In genomic region chr7:35702541-35702940, GRCh38 we compare ENCODE assay signal across 22 cellular contexts.
"Had no signal": no experiment of that assay in that cellular context is flagged by ENCODE, and none has a peak within 500 bp of the region (broad histone marks: within the 10 kb centered on the region; RNA-seq: fewer than 3 reads in every experiment).

No MANE protein-coding gene starts in this region.

- ATAC-seq: activated CD4-positive, alpha-beta T cell treated with anti-CD3 and anti-CD28 coated beads for 36 hours; gastroesophageal sphincter; left colon; naive thymus-derived CD4-positive, alpha-beta T cell; stimulated activated naive B cell treated with anti-CD40 and anti-IgM and Interleukin-4, amounts not matched to agents 10 μg/mL and 1 μg/mL and 100 μg/mL, for 72 hours had no signal

- H3K27me3 ChIP-seq: gastroesophageal sphincter, hepatocyte, ovary, stomach, tibial artery had no signal

- FAIRE-seq: colon, endometrium, kidney had no signal

- H3K4me3 ChIP-seq: gastroesophageal sphincter, hepatocyte, ovary, smooth muscle cell, stomach, tibial artery had no signal

- H3K4me1 ChIP-seq: gastroesophageal sphincter, tibial artery had no signal

- H3K27ac ChIP-seq: gastroesophageal sphincter, hepatocyte, ovary, stomach, tibial artery had no signal

- DNase-seq: activated CD4-positive, alpha-beta T cell treated with anti-CD3 and anti-CD28 coated beads for 36 hours; activated CD4-positive, CD25-positive, alpha-beta regulatory T cell; activated effector memory CD4-positive, alpha-beta T cell treated with Interleukin-2 at 50 U/mL for 16 hours; activated naive CD4-positive, alpha-beta T cell treated with Interleukin-2 at 50 U/mL for 16 hours; anterior cingulate cortex; dermis blood vessel endothelial cell; effector CD8-positive, alpha-beta T cell; kidney; left colon; midbrain; naive thymus-derived CD4-positive, alpha-beta T cell; ovary; retina; stimulated activated CD4-positive, alpha-beta T cell treated with anti-CD3 and anti-CD28 coated beads, Interleukin-2, amount 100 ng/mL, for 24 hours; stimulated activated naive B cell treated with anti-CD40 and anti-IgM and Interleukin-4, amounts not matched to agents 10 μg/mL and 1 μg/mL and 100 μg/mL, for 72 hours; stomach; tibial artery had no signal

- H3K9me3 ChIP-seq: gastroesophageal sphincter, ovary, stomach, tibial artery had no signal

- H3K4me2 ChIP-seq: hepatocyte, smooth muscle cell had no signal

- H3K36me3 ChIP-seq: gastroesophageal sphincter, ovary, stomach, tibial artery had no signal
